ENCODE assay signal across 2 cellular contexts in the genomic region with DNA sequence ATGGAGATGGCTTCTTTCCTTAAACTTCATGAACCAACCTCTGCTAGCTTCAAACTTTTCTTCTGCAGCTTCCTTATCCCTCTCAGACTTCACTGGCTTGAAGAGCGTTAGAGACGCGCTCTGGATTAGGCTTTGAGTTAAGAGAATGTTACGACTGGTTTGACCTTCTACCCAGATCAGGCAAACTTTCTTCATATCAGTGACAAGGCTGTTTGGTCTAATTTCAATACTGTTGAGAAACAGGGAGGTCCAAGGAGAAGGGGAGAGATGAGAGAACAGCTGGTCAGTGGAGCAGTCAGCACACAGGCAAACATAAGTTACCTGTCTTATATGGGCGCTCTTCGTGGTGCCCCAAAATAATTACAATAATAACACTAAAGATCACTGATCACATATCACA.
TF ChIP-seq lines count a peak whose summit lies in the region.

No MANE protein-coding gene starts in this region.

TF ChIP-seq in GM23338, 12 proteins besides CTCF, POLR2A, EP300 and RAD21 (continued from another document):
- TF ChIP-seq, protein P1, sequence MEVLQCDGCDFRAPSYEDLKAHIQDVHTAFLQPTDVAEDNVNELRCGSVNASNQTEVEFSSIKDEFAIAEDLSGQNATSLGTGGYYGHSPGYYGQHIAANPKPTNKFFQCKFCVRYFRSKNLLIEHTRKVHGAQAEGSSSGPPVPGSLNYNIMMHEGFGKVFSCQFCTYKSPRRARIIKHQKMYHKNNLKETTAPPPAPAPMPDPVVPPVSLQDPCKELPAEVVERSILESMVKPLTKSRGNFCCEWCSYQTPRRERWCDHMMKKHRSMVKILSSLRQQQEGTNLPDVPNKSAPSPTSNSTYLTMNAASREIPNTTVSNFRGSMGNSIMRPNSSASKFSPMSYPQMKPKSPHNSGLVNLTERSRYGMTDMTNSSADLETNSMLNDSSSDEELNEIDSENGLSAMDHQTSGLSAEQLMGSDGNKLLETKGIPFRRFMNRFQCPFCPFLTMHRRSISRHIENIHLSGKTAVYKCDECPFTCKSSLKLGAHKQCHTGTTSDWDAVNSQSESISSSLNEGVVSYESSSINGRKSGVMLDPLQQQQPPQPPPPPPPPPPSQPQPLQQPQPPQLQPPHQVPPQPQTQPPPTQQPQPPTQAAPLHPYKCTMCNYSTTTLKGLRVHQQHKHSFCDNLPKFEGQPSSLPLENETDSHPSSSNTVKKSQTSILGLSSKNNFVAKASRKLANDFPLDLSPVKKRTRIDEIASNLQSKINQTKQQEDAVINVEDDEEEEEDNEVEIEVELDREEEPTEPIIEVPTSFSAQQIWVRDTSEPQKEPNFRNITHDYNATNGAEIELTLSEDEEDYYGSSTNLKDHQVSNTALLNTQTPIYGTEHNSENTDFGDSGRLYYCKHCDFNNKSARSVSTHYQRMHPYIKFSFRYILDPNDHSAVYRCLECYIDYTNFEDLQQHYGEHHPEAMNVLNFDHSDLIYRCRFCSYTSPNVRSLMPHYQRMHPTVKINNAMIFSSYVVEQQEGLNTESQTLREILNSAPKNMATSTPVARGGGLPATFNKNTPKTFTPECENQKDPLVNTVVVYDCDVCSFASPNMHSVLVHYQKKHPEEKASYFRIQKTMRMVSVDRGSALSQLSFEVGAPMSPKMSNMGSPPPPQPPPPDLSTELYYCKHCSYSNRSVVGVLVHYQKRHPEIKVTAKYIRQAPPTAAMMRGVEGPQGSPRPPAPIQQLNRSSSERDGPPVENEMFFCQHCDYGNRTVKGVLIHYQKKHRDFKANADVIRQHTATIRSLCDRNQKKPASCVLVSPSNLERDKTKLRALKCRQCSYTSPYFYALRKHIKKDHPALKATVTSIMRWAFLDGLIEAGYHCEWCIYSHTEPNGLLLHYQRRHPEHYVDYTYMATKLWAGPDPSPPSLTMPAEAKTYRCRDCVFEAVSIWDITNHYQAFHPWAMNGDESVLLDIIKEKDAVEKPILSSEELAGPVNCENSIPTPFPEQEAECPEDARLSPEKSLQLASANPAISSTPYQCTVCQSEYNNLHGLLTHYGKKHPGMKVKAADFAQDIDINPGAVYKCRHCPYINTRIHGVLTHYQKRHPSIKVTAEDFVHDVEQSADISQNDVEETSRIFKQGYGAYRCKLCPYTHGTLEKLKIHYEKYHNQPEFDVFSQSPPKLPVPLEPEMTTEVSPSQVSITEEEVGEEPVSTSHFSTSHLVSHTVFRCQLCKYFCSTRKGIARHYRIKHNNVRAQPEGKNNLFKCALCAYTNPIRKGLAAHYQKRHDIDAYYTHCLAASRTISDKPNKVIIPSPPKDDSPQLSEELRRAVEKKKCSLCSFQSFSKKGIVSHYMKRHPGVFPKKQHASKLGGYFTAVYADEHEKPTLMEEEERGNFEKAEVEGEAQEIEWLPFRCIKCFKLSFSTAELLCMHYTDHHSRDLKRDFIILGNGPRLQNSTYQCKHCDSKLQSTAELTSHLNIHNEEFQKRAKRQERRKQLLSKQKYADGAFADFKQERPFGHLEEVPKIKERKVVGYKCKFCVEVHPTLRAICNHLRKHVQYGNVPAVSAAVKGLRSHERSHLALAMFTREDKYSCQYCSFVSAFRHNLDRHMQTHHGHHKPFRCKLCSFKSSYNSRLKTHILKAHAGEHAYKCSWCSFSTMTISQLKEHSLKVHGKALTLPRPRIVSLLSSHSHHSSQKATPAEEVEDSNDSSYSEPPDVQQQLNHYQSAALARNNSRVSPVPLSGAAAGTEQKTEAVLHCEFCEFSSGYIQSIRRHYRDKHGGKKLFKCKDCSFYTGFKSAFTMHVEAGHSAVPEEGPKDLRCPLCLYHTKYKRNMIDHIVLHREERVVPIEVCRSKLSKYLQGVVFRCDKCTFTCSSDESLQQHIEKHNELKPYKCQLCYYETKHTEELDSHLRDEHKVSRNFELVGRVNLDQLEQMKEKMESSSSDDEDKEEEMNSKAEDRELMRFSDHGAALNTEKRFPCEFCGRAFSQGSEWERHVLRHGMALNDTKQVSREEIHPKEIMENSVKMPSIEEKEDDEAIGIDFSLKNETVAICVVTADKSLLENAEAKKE (CRISPR knock-in tag; IDR thresholded peaks at IDR 0.05): no peak
- TF ChIP-seq, protein P2, sequence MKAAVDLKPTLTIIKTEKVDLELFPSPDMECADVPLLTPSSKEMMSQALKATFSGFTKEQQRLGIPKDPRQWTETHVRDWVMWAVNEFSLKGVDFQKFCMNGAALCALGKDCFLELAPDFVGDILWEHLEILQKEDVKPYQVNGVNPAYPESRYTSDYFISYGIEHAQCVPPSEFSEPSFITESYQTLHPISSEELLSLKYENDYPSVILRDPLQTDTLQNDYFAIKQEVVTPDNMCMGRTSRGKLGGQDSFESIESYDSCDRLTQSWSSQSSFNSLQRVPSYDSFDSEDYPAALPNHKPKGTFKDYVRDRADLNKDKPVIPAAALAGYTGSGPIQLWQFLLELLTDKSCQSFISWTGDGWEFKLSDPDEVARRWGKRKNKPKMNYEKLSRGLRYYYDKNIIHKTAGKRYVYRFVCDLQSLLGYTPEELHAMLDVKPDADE (IDR thresholded peaks at IDR 0.05): no peak
- TF ChIP-seq JUNB (IDR thresholded peaks at IDR 0.05; ENCODE audit: unreplicated experiment) (no peak), ZNF331 (CRISPR knock-in tag; IDR thresholded peaks at IDR 0.05; ENCODE audit: low read depth) (no peak)
- TF ChIP-seq, protein P3, sequence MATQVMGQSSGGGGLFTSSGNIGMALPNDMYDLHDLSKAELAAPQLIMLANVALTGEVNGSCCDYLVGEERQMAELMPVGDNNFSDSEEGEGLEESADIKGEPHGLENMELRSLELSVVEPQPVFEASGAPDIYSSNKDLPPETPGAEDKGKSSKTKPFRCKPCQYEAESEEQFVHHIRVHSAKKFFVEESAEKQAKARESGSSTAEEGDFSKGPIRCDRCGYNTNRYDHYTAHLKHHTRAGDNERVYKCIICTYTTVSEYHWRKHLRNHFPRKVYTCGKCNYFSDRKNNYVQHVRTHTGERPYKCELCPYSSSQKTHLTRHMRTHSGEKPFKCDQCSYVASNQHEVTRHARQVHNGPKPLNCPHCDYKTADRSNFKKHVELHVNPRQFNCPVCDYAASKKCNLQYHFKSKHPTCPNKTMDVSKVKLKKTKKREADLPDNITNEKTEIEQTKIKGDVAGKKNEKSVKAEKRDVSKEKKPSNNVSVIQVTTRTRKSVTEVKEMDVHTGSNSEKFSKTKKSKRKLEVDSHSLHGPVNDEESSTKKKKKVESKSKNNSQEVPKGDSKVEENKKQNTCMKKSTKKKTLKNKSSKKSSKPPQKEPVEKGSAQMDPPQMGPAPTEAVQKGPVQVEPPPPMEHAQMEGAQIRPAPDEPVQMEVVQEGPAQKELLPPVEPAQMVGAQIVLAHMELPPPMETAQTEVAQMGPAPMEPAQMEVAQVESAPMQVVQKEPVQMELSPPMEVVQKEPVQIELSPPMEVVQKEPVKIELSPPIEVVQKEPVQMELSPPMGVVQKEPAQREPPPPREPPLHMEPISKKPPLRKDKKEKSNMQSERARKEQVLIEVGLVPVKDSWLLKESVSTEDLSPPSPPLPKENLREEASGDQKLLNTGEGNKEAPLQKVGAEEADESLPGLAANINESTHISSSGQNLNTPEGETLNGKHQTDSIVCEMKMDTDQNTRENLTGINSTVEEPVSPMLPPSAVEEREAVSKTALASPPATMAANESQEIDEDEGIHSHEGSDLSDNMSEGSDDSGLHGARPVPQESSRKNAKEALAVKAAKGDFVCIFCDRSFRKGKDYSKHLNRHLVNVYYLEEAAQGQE (IDR thresholded peaks at IDR 0.05; ENCODE audit: unreplicated experiment): no peak

TF ChIP-seq in WTC11, 78 proteins besides CTCF, POLR2A, EP300 and RAD21 (continued from another document):
- TF ChIP-seq, protein P4, sequence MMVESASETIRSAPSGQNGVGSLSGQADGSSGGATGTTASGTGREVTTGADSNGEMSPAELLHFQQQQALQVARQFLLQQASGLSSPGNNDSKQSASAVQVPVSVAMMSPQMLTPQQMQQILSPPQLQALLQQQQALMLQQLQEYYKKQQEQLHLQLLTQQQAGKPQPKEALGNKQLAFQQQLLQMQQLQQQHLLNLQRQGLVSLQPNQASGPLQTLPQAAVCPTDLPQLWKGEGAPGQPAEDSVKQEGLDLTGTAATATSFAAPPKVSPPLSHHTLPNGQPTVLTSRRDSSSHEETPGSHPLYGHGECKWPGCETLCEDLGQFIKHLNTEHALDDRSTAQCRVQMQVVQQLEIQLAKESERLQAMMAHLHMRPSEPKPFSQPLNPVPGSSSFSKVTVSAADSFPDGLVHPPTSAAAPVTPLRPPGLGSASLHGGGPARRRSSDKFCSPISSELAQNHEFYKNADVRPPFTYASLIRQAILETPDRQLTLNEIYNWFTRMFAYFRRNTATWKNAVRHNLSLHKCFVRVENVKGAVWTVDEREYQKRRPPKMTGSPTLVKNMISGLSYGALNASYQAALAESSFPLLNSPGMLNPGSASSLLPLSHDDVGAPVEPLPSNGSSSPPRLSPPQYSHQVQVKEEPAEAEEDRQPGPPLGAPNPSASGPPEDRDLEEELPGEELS (CRISPR knock-in tag; IDR thresholded peaks at IDR 0.05): no peak
- TF ChIP-seq, protein P5, sequence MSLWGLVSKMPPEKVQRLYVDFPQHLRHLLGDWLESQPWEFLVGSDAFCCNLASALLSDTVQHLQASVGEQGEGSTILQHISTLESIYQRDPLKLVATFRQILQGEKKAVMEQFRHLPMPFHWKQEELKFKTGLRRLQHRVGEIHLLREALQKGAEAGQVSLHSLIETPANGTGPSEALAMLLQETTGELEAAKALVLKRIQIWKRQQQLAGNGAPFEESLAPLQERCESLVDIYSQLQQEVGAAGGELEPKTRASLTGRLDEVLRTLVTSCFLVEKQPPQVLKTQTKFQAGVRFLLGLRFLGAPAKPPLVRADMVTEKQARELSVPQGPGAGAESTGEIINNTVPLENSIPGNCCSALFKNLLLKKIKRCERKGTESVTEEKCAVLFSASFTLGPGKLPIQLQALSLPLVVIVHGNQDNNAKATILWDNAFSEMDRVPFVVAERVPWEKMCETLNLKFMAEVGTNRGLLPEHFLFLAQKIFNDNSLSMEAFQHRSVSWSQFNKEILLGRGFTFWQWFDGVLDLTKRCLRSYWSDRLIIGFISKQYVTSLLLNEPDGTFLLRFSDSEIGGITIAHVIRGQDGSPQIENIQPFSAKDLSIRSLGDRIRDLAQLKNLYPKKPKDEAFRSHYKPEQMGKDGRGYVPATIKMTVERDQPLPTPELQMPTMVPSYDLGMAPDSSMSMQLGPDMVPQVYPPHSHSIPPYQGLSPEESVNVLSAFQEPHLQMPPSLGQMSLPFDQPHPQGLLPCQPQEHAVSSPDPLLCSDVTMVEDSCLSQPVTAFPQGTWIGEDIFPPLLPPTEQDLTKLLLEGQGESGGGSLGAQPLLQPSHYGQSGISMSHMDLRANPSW (CRISPR knock-in tag; conservative IDR thresholded peaks at IDR 0.05; ENCODE audit: low read depth): no peak
- TF ChIP-seq TEAD4 (CRISPR knock-in tag; IDR thresholded peaks at IDR 0.05) (no peak), ELF4 (CRISPR knock-in tag; IDR thresholded peaks at IDR 0.05; ENCODE audit: low read depth) (no peak), TCF7 (CRISPR knock-in tag; IDR thresholded peaks at IDR 0.05; ENCODE audit: low read depth) (no peak), NR2C2 (CRISPR knock-in tag; IDR thresholded peaks at IDR 0.05) (no peak), HMGA2 (CRISPR knock-in tag; IDR thresholded peaks at IDR 0.05) (no peak), SMAD4 (CRISPR knock-in tag; IDR thresholded peaks at IDR 0.05) (no peak), MYBL2 (CRISPR knock-in tag; IDR thresholded peaks at IDR 0.05) (no peak)
- TF ChIP-seq, protein P6, sequence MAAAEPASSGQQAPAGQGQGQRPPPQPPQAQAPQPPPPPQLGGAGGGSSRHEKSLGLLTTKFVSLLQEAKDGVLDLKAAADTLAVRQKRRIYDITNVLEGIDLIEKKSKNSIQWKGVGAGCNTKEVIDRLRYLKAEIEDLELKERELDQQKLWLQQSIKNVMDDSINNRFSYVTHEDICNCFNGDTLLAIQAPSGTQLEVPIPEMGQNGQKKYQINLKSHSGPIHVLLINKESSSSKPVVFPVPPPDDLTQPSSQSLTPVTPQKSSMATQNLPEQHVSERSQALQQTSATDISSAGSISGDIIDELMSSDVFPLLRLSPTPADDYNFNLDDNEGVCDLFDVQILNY (CRISPR knock-in tag; IDR thresholded peaks at IDR 0.05): no peak
- TF ChIP-seq, protein P7, sequence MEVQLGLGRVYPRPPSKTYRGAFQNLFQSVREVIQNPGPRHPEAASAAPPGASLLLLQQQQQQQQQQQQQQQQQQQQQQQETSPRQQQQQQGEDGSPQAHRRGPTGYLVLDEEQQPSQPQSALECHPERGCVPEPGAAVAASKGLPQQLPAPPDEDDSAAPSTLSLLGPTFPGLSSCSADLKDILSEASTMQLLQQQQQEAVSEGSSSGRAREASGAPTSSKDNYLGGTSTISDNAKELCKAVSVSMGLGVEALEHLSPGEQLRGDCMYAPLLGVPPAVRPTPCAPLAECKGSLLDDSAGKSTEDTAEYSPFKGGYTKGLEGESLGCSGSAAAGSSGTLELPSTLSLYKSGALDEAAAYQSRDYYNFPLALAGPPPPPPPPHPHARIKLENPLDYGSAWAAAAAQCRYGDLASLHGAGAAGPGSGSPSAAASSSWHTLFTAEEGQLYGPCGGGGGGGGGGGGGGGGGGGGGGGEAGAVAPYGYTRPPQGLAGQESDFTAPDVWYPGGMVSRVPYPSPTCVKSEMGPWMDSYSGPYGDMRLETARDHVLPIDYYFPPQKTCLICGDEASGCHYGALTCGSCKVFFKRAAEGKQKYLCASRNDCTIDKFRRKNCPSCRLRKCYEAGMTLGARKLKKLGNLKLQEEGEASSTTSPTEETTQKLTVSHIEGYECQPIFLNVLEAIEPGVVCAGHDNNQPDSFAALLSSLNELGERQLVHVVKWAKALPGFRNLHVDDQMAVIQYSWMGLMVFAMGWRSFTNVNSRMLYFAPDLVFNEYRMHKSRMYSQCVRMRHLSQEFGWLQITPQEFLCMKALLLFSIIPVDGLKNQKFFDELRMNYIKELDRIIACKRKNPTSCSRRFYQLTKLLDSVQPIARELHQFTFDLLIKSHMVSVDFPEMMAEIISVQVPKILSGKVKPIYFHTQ (CRISPR knock-in tag; IDR thresholded peaks at IDR 0.05): no peak
- TF ChIP-seq, protein P8, sequence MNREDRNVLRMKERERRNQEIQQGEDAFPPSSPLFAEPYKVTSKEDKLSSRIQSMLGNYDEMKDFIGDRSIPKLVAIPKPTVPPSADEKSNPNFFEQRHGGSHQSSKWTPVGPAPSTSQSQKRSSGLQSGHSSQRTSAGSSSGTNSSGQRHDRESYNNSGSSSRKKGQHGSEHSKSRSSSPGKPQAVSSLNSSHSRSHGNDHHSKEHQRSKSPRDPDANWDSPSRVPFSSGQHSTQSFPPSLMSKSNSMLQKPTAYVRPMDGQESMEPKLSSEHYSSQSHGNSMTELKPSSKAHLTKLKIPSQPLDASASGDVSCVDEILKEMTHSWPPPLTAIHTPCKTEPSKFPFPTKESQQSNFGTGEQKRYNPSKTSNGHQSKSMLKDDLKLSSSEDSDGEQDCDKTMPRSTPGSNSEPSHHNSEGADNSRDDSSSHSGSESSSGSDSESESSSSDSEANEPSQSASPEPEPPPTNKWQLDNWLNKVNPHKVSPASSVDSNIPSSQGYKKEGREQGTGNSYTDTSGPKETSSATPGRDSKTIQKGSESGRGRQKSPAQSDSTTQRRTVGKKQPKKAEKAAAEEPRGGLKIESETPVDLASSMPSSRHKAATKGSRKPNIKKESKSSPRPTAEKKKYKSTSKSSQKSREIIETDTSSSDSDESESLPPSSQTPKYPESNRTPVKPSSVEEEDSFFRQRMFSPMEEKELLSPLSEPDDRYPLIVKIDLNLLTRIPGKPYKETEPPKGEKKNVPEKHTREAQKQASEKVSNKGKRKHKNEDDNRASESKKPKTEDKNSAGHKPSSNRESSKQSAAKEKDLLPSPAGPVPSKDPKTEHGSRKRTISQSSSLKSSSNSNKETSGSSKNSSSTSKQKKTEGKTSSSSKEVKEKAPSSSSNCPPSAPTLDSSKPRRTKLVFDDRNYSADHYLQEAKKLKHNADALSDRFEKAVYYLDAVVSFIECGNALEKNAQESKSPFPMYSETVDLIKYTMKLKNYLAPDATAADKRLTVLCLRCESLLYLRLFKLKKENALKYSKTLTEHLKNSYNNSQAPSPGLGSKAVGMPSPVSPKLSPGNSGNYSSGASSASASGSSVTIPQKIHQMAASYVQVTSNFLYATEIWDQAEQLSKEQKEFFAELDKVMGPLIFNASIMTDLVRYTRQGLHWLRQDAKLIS (CRISPR knock-in tag; IDR thresholded peaks at IDR 0.05; ENCODE audit: borderline replicate concordance): no peak
- TF ChIP-seq, protein P9, sequence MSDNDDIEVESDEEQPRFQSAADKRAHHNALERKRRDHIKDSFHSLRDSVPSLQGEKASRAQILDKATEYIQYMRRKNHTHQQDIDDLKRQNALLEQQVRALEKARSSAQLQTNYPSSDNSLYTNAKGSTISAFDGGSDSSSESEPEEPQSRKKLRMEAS (CRISPR knock-in tag; IDR thresholded peaks at IDR 0.05): no peak
TF ChIP-seq in WTC11: peak in this region for 0.
